In genomic region chr22:40043793-40044101, GRCh38 we compare ENCODE assay signal across 8 cellular contexts. TPM values are rescaled to one million over a fixed set of nuclear protein-coding genes. Genes with fewer than 3 reads are reported as not detected.
A peak's percentile ranks its signal among the peaks of the same experiment; 100 is the strongest.
DNase-seq lines count a peak whose midpoint lies in the region; ATAC-seq and TF ChIP-seq lines count a peak whose summit lies in the region.

No MANE protein-coding gene starts in this region.

- H3K27me3 ChIP-seq in kidney epithelial cell (ENCODE audit: control insufficient read depth, insufficient read depth, low read length) (no peaks in the 10 kb centered on the region), suprapubic skin (no peaks in the 10 kb centered on the region)

- H3K4me3 ChIP-seq in kidney epithelial cell (ENCODE audit: low read depth, low read length) (peak overlapping the region; percentile 82), suprapubic skin (peak overlapping the region; percentile 84)

- 31% methylated on average over 5 of the region's 5 CpGs for WGBS in suprapubic skin

- H3K27me3 Mint-ChIP-seq in activated CD4-positive, alpha-beta T cell treated with anti-CD3 and anti-CD28 coated beads, Interleukin-2, amount 10 ng/mL, durations not matched to agents 24 days and 14 days: peaks cover 9% of the 10 kb centered on the region
- peaks cover 6% of the 10 kb centered on the region for H3K27me3 Mint-ChIP-seq in activated naive CD8-positive, alpha-beta T cell treated with anti-CD3 and anti-CD28 coated beads, Interleukin-2, amount 50 U/mL, for 24 hours

- peak overlapping the region; percentile 95 for H3K27ac ChIP-seq in suprapubic skin

- no peak for ATAC-seq in activated naive CD8-positive, alpha-beta T cell treated with anti-CD3 and anti-CD28 coated beads, Interleukin-2, amount 50 U/mL, for 24 hours
- ATAC-seq in HG03139 (IDR thresholded peaks at IDR 0.05; ENCODE audit: unreplicated experiment) (no peak), HG03354 (IDR thresholded peaks at IDR 0.05; ENCODE audit: poor library complexity, severe bottlenecking, unreplicated experiment) (no peak)

- H3K36me3 ChIP-seq in kidney epithelial cell (ENCODE audit: control insufficient read depth, insufficient read depth, low read length) (no peaks in the 10 kb centered on the region), suprapubic skin (no peaks in the 10 kb centered on the region)

- peaks cover 12% of the 10 kb centered on the region for H3K4me1 Mint-ChIP-seq in activated CD4-positive, alpha-beta T cell treated with anti-CD3 and anti-CD28 coated beads, Interleukin-2, amount 10 ng/mL, durations not matched to agents 24 days and 14 days
- H3K4me1 Mint-ChIP-seq in activated naive CD8-positive, alpha-beta T cell treated with anti-CD3 and anti-CD28 coated beads, Interleukin-2, amount 50 U/mL, for 24 hours: peaks cover 47% of the 10 kb centered on the region

- H3K27ac Mint-ChIP-seq in activated CD4-positive, alpha-beta T cell treated with anti-CD3 and anti-CD28 coated beads, Interleukin-2, amount 10 ng/mL, durations not matched to agents 24 days and 14 days: peak overlapping the region; percentile 99
- peak overlapping the region; percentile 99 for H3K27ac Mint-ChIP-seq in activated naive CD8-positive, alpha-beta T cell treated with anti-CD3 and anti-CD28 coated beads, Interleukin-2, amount 50 U/mL, for 24 hours

- intact Hi-C loops in activated CD4-positive, alpha-beta T cell treated with anti-CD3 and anti-CD28 coated beads, Interleukin-2, amount 10 ng/mL, durations not matched to agents 24 days and 14 days (cut with micrococcal nuclease): loop anchor here (1.0 kb wide), 5 partner anchors 12 to 511 kb away; partner anchors contain the start of genes RPS19BP1 and TNRC6B
- intact Hi-C loops in head of caudate nucleus (cut with DNase I): loop anchor here (10.0 kb wide), 1 partner anchor 301 kb away; the partner anchor contains the start of gene ADSL

- H3K9me3 ChIP-seq in suprapubic skin: no peaks in the 10 kb centered on the region

- no peak for TF ChIP-seq POLR2A in suprapubic skin (IDR thresholded peaks at IDR 0.05)

- no peak for TF ChIP-seq CTCF in kidney epithelial cell (IDR thresholded peaks at IDR 0.05; ENCODE audit: insufficient read depth, low read length, poor library complexity, severe bottlenecking)
- no peak for TF ChIP-seq CTCF in suprapubic skin (IDR thresholded peaks at IDR 0.05)

- H3K4me3 Mint-ChIP-seq in activated CD4-positive, alpha-beta T cell treated with anti-CD3 and anti-CD28 coated beads, Interleukin-2, amount 10 ng/mL, durations not matched to agents 24 days and 14 days: peak overlapping the region; percentile 92
- peak overlapping the region; percentile 94 for H3K4me3 Mint-ChIP-seq in activated naive CD8-positive, alpha-beta T cell treated with anti-CD3 and anti-CD28 coated beads, Interleukin-2, amount 50 U/mL, for 24 hours

- H3K9me3 Mint-ChIP-seq in activated CD4-positive, alpha-beta T cell treated with anti-CD3 and anti-CD28 coated beads, Interleukin-2, amount 10 ng/mL, durations not matched to agents 24 days and 14 days: no peaks in the 10 kb centered on the region
- H3K9me3 Mint-ChIP-seq in activated naive CD8-positive, alpha-beta T cell treated with anti-CD3 and anti-CD28 coated beads, Interleukin-2, amount 50 U/mL, for 24 hours: no peaks in the 10 kb centered on the region

- no peak for TF ChIP-seq EP300 in suprapubic skin (IDR thresholded peaks at IDR 0.05)

- DNase-seq in activated CD4-positive, alpha-beta T cell treated with anti-CD3 and anti-CD28 coated beads, Interleukin-2, amount 10 ng/mL, durations not matched to agents 24 days and 14 days: no peak
- no peak for DNase-seq in activated CD4-positive, alpha-beta T cell treated with anti-CD3 and anti-CD28 coated beads, Interleukin-2, amount 50 U/mL, for 48 hours
- no peak for DNase-seq in activated naive CD8-positive, alpha-beta T cell treated with anti-CD3 and anti-CD28 coated beads, Interleukin-2, amount 50 U/mL, for 24 hours
- DNase-seq in kidney epithelial cell (ENCODE audit: low read depth) (no peak), suprapubic skin (ENCODE audit: low spot score in 2 of 2) (no peak), head of caudate nucleus (no peak)

- H3K36me3 Mint-ChIP-seq in activated CD4-positive, alpha-beta T cell treated with anti-CD3 and anti-CD28 coated beads, Interleukin-2, amount 10 ng/mL, durations not matched to agents 24 days and 14 days (ENCODE audit: low read depth): peaks cover 3% of the 10 kb centered on the region
- H3K36me3 Mint-ChIP-seq in activated naive CD8-positive, alpha-beta T cell treated with anti-CD3 and anti-CD28 coated beads, Interleukin-2, amount 50 U/mL, for 24 hours (ENCODE audit: low read depth): peaks cover 4% of the 10 kb centered on the region

- peaks cover 60% of the 10 kb centered on the region for H3K4me1 ChIP-seq in suprapubic skin

RNA-seq across cellular contexts. Expression of gene FAM83F, which starts 49.0 kb away (rescaled TPM):
- total RNA-seq in activated CD4-positive, alpha-beta T cell treated with anti-CD3 and anti-CD28 coated beads, Interleukin-2, amount 10 ng/mL, durations not matched to agents 24 days and 14 days: 0.17 and 0.23 TPM in 2 replicates
- total RNA-seq in kidney epithelial cell (5.8 and 6.9 TPM in 2 replicates), suprapubic skin (10 to 100 TPM; 54.5 to 78.1 (median 69.3) TPM)
